In the genomic region with DNA sequence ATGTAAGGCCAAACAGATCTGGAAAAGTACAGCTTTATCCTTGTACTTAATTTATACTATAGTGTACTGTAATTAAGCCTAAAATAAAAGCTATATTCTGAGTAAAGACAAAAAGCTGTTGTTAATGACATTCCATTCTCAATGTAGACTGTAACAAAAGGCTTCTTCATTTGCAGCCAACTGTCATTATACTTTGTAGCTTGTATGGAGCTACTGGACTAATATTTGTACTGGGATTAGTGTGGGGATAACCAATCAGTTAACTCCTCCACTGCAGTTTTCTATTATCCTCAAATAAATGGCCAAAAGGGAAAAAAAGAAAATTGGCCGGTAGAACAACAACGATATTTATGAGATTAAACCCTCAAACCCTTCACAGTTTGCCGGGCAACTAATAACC, we compare ENCODE assay signal across 21 cellular contexts.
DNase-seq lines count a peak whose midpoint lies in the region; ATAC-seq, FAIRE-seq and TF ChIP-seq lines count a peak whose summit lies in the region.
"Had no signal": no experiment of that assay in that cellular context is flagged by ENCODE, and none has a peak within 500 bp of the region (broad histone marks: within the 10 kb centered on the region; RNA-seq: fewer than 3 reads in every experiment).

No MANE protein-coding gene starts in this region.

- peak; percentile 93 for ATAC-seq in HepG2
- no peak for ATAC-seq in right lobe of liver
- ATAC-seq in HG02884 (IDR thresholded peaks at IDR 0.05; ENCODE audit: unreplicated experiment): no peak
- ATAC-seq in GM18519 (IDR thresholded peaks at IDR 0.05; ENCODE audit: low FRiP score, unreplicated experiment): no peak
- ATAC-seq: stimulated activated naive B cell treated with anti-CD40 and anti-IgM and Interleukin-4, amounts not matched to agents 10 μg/mL and 1 μg/mL and 100 μg/mL, for 72 hours; upper lobe of right lung had no signal

- no peaks in the 10 kb centered on the region for H3K27me3 Mint-ChIP-seq in endodermal cell (ENCODE audit: insufficient read depth)
- H3K27me3 Mint-ChIP-seq: stimulated activated naive B cell treated with anti-CD40 and anti-IgM and Interleukin-4, amounts not matched to agents 10 μg/mL and 1 μg/mL and 100 μg/mL, for 72 hours had no signal

- no peak overlapping the region for H2AFZ ChIP-seq in HepG2 (ENCODE audit: low read length)
- H2AFZ ChIP-seq: hepatocyte had no signal

- H3K36me3 Mint-ChIP-seq in endodermal cell (ENCODE audit: low read depth): no peaks in the 10 kb centered on the region

- BruUV-seq in HepG2 (replicated peaks; lab: Mats Ljungman, UMichigan): no TSS peak

- no peak for TF ChIP-seq POLR2A in HepG2 (IDR thresholded peaks at IDR 0.05; ENCODE audit: insufficient read depth in 1 of 2, low read depth in 2 of 2, low read length in 2 of 2)
- no peak for TF ChIP-seq POLR2A in right lobe of liver (IDR thresholded peaks at IDR 0.05)

- H3K9me3 Mint-ChIP-seq in endodermal cell: no peaks in the 10 kb centered on the region
- H3K9me3 Mint-ChIP-seq: CD14-positive monocyte; HFFc6; nephron progenitor cell; stimulated activated naive B cell treated with anti-CD40 and anti-IgM and Interleukin-4, amounts not matched to agents 10 μg/mL and 1 μg/mL and 100 μg/mL, for 72 hours; T-helper 1 cell treated with Interleukin-12 subunit alpha and Interleukin-12 subunit beta and Interleukin-4 antibody, amounts not matched to agents 30 μg/mL and 1 μg/mL, for 36 hours had no signal

- CTCF ChIA-PET in HepG2 (lab: Yijun Ruan, JAX; ENCODE audit: low intra/inter-chr PET ratio, low total read pairs): no interaction called here

- peak overlapping the region; percentile 88 for H3K27ac ChIP-seq in HepG2 (ENCODE audit: extremely low read length, insufficient read depth, low read length)
- H3K27ac ChIP-seq in right lobe of liver: no peak overlapping the region
- no peak overlapping the region for H3K27ac ChIP-seq in endodermal cell (ENCODE audit: low read depth, low read length)
- H3K27ac ChIP-seq: hepatocyte, prostate gland, upper lobe of right lung had no signal

- H3K36me3 ChIP-seq in HepG2 (replicated peaks in 1 of 2; ENCODE audit: control insufficient read depth in 1 of 2, insufficient read depth in 2 of 2, low read length in 2 of 2) (peaks cover 0 to 12% of the 10 kb centered on the region in 2 experiments; a peak in 4 of 5 replicates), right lobe of liver (no peaks in the 10 kb centered on the region), endodermal cell (ENCODE audit: control insufficient read depth, insufficient read depth, low read length) (no peaks in the 10 kb centered on the region)
- H3K36me3 ChIP-seq: prostate gland had no signal

- TF ChIP-seq CTCF in HepG2 (CRISPR knock-in tag; IDR thresholded peaks at IDR 0.05): no peak
- no peak for TF ChIP-seq CTCF in right lobe of liver (IDR thresholded peaks at IDR 0.05)
- TF ChIP-seq CTCF in endodermal cell (conservative IDR thresholded peaks at IDR 0.05): no peak
- no peak for TF ChIP-seq CTCF in foreskin fibroblast (IDR thresholded peaks at IDR 0.05; ENCODE audit: low read depth, low read length)

- FAIRE-seq in HepG2 (lab: Jason Lieb, UNC): peak; percentile 79
- FAIRE-seq: kidney had no signal

- intact Hi-C loops in HepG2 (cut with micrococcal nuclease; ENCODE audit: unreplicated experiment): loop anchor here (1.0 kb wide), 3 partner anchors 9 to 40 kb away; no protein-coding TSS in a partner anchor
- intact Hi-C loops in right lobe of liver (cut with DNase I): no loop called here

- peak overlapping the region; percentile 61 for H3K9ac ChIP-seq in HepG2 (ENCODE audit: insufficient read depth, low read depth, low read length)
- no peak overlapping the region for H3K9ac ChIP-seq in endodermal cell (ENCODE audit: extremely low read depth, low read length, poor library complexity, severe bottlenecking)

- TF ChIP-seq EP300 in HepG2 (IDR thresholded peaks at IDR 0.05; ENCODE audit: low read depth in 2 of 2, low read length in 2 of 2): peak in 1 of 2 experiments; percentile 91; a peak in 2 of 4 replicates
- TF ChIP-seq EP300 in HepG2 (CRISPR knock-in tag; IDR thresholded peaks at IDR 0.05; ENCODE audit: borderline replicate concordance): no peak

- H3K79me2 ChIP-seq in HepG2 (ENCODE audit: insufficient read depth, low read length): peaks cover 59% of the 10 kb centered on the region

- peak overlapping the region; percentile 58 for H3K4me2 ChIP-seq in HepG2 (ENCODE audit: low read depth, low read length)
- H3K4me2 ChIP-seq: hepatocyte had no signal

- H3K9me3 ChIP-seq in HepG2 (ENCODE audit: low read length) (no peaks in the 10 kb centered on the region), right lobe of liver (no peaks in the 10 kb centered on the region), endodermal cell (ENCODE audit: control insufficient read depth, low read length) (no peaks in the 10 kb centered on the region)
- H3K9me3 ChIP-seq: prostate gland, upper lobe of right lung had no signal

- peaks cover 48% of the 10 kb centered on the region for H3K4me1 Mint-ChIP-seq in endodermal cell

- WGBS in HepG2 (ENCODE audit: low lambda C conversion rate): 3% methylated on average over 3 of the region's 3 CpGs
- WGBS in right lobe of liver (ENCODE audit: insufficient coverage, low coverage, low lambda C conversion rate, missing lambda C conversion rate): 95% methylated on average over 3 of the region's 3 CpGs
- WGBS in endodermal cell (ENCODE audit: insufficient coverage in 1 of 2, insufficient read length in 1 of 2), 2 experiments: 94% methylated on average over 3 of the region's 3 CpGs; no CpG with 5 or more reads in 1 of the 2 experiments

- in situ Hi-C loops in HepG2 (cut with HindIII; ENCODE audit: extremely low pct_ligation_motif_present, low pct_unique_long_range_greater_than_20kb): no loop called here

- POLR2A ChIA-PET in HepG2 (lab: Yijun Ruan, JAX): interaction anchor here (0.6 to 3.2 kb wide), 5 partner anchors 10 to 1763 kb away, joined by 3 to 59 read pairs (median 16); no protein-coding TSS in a partner anchor

- DNase-seq in HepG2 (ENCODE audit: low spot score): peak; percentile 94
- no peak for DNase-seq in right lobe of liver
- DNase-seq in NCI-H526 treated with DMSO at 0.1 percent for 48 hours (lab: John Stamatoyannopoulos, UW): peak; percentile 96
- no peak for DNase-seq in endodermal cell
- no peak for DNase-seq in foreskin fibroblast
- no peak for DNase-seq in mucosa of gallbladder (ENCODE audit: low spot score)
- DNase-seq: central memory CD4-positive, alpha-beta T cell; effector CD8-positive, alpha-beta T cell; HFFc6; kidney; NCI-H2171; nephron progenitor cell; Right ventricle myocardium superior; stimulated activated naive B cell treated with anti-CD40 and anti-IgM and Interleukin-4, amounts not matched to agents 10 μg/mL and 1 μg/mL and 100 μg/mL, for 72 hours; upper lobe of right lung had no signal

- H3K27me3 ChIP-seq in HepG2 (ENCODE audit: control insufficient read depth in 1 of 2, insufficient read depth in 2 of 2, low read length in 2 of 2) (no peaks in the 10 kb centered on the region), right lobe of liver (no peaks in the 10 kb centered on the region), endodermal cell (ENCODE audit: control insufficient read depth, insufficient read depth, low read length, poor library complexity, severe bottlenecking) (no peaks in the 10 kb centered on the region)
- H3K27me3 ChIP-seq: hepatocyte, upper lobe of right lung had no signal

- H4K20me1 ChIP-seq in HepG2 (ENCODE audit: insufficient read depth, low read length): no peaks in the 10 kb centered on the region

- H3K4me3 ChIP-seq in HepG2 (replicated peaks in 1 of 3; ENCODE audit: insufficient read depth in 1 of 3, low read depth in 2 of 3, low read length in 3 of 3): peak overlapping the region in 1 of 3 experiments; percentile 13; a peak in 1 of 6 replicates
- no peak overlapping the region for H3K4me3 ChIP-seq in right lobe of liver
- no peak overlapping the region for H3K4me3 ChIP-seq in endodermal cell (ENCODE audit: low read length)
- H3K4me3 ChIP-seq in foreskin fibroblast (ENCODE audit: low read depth in 1 of 2, low read length in 2 of 2): no peak overlapping the region
- H3K4me3 ChIP-seq: hepatocyte, prostate gland, upper lobe of right lung had no signal

- peak overlapping the region; percentile 38 for H3K27ac Mint-ChIP-seq in endodermal cell
- H3K27ac Mint-ChIP-seq: CD14-positive monocyte; HFFc6; nephron progenitor cell; stimulated activated naive B cell treated with anti-CD40 and anti-IgM and Interleukin-4, amounts not matched to agents 10 μg/mL and 1 μg/mL and 100 μg/mL, for 72 hours; T-helper 1 cell treated with Interleukin-12 subunit alpha and Interleukin-12 subunit beta and Interleukin-4 antibody, amounts not matched to agents 30 μg/mL and 1 μg/mL, for 36 hours had no signal

- H3K4me1 ChIP-seq in HepG2 (ENCODE audit: insufficient read depth, low read length): peaks cover 89% of the 10 kb centered on the region
- H3K4me1 ChIP-seq in right lobe of liver: no peaks in the 10 kb centered on the region
- peaks cover 3% of the 10 kb centered on the region for H3K4me1 ChIP-seq in endodermal cell (ENCODE audit: control insufficient read depth, insufficient read depth, low read length)

- no peak overlapping the region for H3K4me3 Mint-ChIP-seq in endodermal cell
- H3K4me3 Mint-ChIP-seq: CD14-positive monocyte; HFFc6; nephron progenitor cell; stimulated activated naive B cell treated with anti-CD40 and anti-IgM and Interleukin-4, amounts not matched to agents 10 μg/mL and 1 μg/mL and 100 μg/mL, for 72 hours; T-helper 1 cell treated with Interleukin-12 subunit alpha and Interleukin-12 subunit beta and Interleukin-4 antibody, amounts not matched to agents 30 μg/mL and 1 μg/mL, for 36 hours had no signal

- no peak for TF ChIP-seq RAD21 in HepG2 (CRISPR knock-in tag; IDR thresholded peaks at IDR 0.05)

TF ChIP-seq in HepG2, 621 proteins besides CTCF, POLR2A, EP300 and RAD21 (continues in another document):
- TF ChIP-seq NAIF1 (CRISPR knock-in tag; IDR thresholded peaks at IDR 0.05; ENCODE audit: borderline replicate concordance) (no peak), FOXP1 (IDR thresholded peaks at IDR 0.05) (no peak), FOXP1 (CRISPR knock-in tag; IDR thresholded peaks at IDR 0.05) (peak; percentile 63; the same call in 1 of the 2 replicates), ZNF792 (CRISPR knock-in tag; IDR thresholded peaks at IDR 0.05) (peak; percentile 6; the same call in 1 of the 2 replicates)
- TF ChIP-seq, protein P1, sequence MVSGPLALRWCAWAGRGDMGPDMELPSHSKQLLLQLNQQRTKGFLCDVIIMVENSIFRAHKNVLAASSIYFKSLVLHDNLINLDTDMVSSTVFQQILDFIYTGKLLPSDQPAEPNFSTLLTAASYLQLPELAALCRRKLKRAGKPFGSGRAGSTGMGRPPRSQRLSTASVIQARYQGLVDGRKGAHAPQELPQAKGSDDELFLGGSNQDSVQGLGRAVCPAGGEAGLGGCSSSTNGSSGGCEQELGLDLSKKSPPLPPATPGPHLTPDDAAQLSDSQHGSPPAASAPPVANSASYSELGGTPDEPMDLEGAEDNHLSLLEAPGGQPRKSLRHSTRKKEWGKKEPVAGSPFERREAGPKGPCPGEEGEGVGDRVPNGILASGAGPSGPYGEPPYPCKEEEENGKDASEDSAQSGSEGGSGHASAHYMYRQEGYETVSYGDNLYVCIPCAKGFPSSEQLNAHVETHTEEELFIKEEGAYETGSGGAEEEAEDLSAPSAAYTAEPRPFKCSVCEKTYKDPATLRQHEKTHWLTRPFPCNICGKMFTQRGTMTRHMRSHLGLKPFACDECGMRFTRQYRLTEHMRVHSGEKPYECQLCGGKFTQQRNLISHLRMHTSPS (CRISPR knock-in tag; IDR thresholded peaks at IDR 0.05; ENCODE audit: low read depth): no peak

Comparison
In these comparisons a context has a peak if more than half of its experiments do, and no peak if none do; other contexts are left out.
1. DNase-seq: peak in HepG2 (single experiment) and NCI-H526 treated with DMSO at 0.1 percent for 48 hours (single experiment); none in right lobe of liver (0 of 3), endodermal cell (single experiment), foreskin fibroblast (0 of 2) and mucosa of gallbladder (single experiment).